ENCODE assay signal across 27 cellular contexts in genomic region chr10:18542832-18543231, GRCh38.
A peak's percentile ranks its signal among the peaks of the same experiment; 100 is the strongest.
DNase-seq lines count a peak whose midpoint lies in the region; TF ChIP-seq lines count a peak whose summit lies in the region.
"Had no signal": no experiment of that assay in that cellular context is flagged by ENCODE, and none has a peak within 500 bp of the region (broad histone marks: within the 10 kb centered on the region; RNA-seq: fewer than 3 reads in every experiment).

No MANE protein-coding gene starts in this region.

- H3K27me3 Mint-ChIP-seq in HFFc6 (ENCODE audit: insufficient read depth): no peaks in the 10 kb centered on the region; the same call in 1 of the 2 replicates
- H3K27me3 Mint-ChIP-seq: activated CD4-positive, alpha-beta T cell treated with anti-CD3 and anti-CD28 coated beads for 36 hours; brain; dendritic cell treated with granulocyte-macrophage colony-stimulating factor and Interleukin-4, amounts not matched to agents 40 ng/mL and 50 ng/mL, for 4 days; IgD-negative memory B cell; natural killer cell treated with Interleukin-12 subunit alpha and Interleukin-12 subunit beta and Interleukin-15 and Interleukin-18, amount 100 ng/mL, for 72 hours had no signal

- H3K4me1 Mint-ChIP-seq in HFFc6 (ENCODE audit: low read depth): peaks cover 7% of the 10 kb centered on the region
- H3K4me1 Mint-ChIP-seq: activated CD4-positive, alpha-beta T cell treated with anti-CD3 and anti-CD28 coated beads for 36 hours; IgD-negative memory B cell had no signal

- H3K27ac ChIP-seq in tibial artery: no peak overlapping the region
- H3K27ac ChIP-seq: pancreas, RWPE1, skin epidermis had no signal

- no peaks in the 10 kb centered on the region for H3K4me1 ChIP-seq in tibial artery
- H3K4me1 ChIP-seq: pancreas had no signal

- no peaks in the 10 kb centered on the region for H3K9me3 Mint-ChIP-seq in HFFc6
- H3K9me3 Mint-ChIP-seq: activated T-cell treated with anti-CD3 and anti-CD28 coated beads, Interleukin-2, amount 50 U/mL, for 72 hours; brain; dendritic cell treated with granulocyte-macrophage colony-stimulating factor and Interleukin-4, amounts not matched to agents 40 ng/mL and 50 ng/mL, for 4 days; IgD-negative memory B cell; natural killer cell treated with Interleukin-12 subunit alpha and Interleukin-12 subunit beta and Interleukin-15 and Interleukin-18, amount 100 ng/mL, for 72 hours had no signal

- DNase-seq in AG08396 (ENCODE audit: low spot score) (peak; percentile 4), HFFc6 (peak; percentile 14), choroid plexus epithelial cell (ENCODE audit: low read depth) (peak; percentile 62), kidney glomerular epithelial cell (lab: John Stamatoyannopoulos, UW) (peak; percentile 48), tibial artery (no peak), NCI-H345 (lab: John Stamatoyannopoulos, UW) (no peak), T-helper 2 cell (no peak)
- DNase-seq: activated CD4-positive, alpha-beta T cell treated with anti-CD3 and anti-CD28 coated beads for 36 hours; activated naive CD4-positive, alpha-beta T cell treated with anti-CD3 and anti-CD28 coated beads, Interleukin-2, amount 50 U/mL, for 16 hours; activated T-cell treated with anti-CD3 and anti-CD28 coated beads, Interleukin-2, amount 50 U/mL, for 72 hours; AML-193; DMS79; foreskin melanocyte; midbrain; NCI-H146; NCI-H2171; NCI-H526 treated with DMSO at 0.1 percent for 48 hours; pancreas; stimulated activated CD4-positive, alpha-beta T cell treated with anti-CD3 and anti-CD28 coated beads, Interleukin-2, amount 100 ng/mL, for 24 hours; stimulated activated naive CD4-positive, alpha-beta T cell; SW 1271 had no signal

- H3K27me3 ChIP-seq in tibial artery: no peaks in the 10 kb centered on the region
- H3K27me3 ChIP-seq: pancreas had no signal

- peaks cover 23 to 49% (median 40%) of the 10 kb centered on the region in 3 donors for H3K36me3 ChIP-seq in tibial artery

- intact Hi-C loops in tibial artery (cut with DNase I; ENCODE audit: low total_unique reads): no loop called here

- no peaks in the 10 kb centered on the region for H3K9me3 ChIP-seq in tibial artery
- H3K9me3 ChIP-seq: pancreas had no signal

- H3K4me3 ChIP-seq in choroid plexus epithelial cell (ENCODE audit: low read depth, low read length) (no peak overlapping the region), tibial artery (no peak overlapping the region)
- H3K4me3 ChIP-seq: pancreas, skin epidermis had no signal

- no peak for TF ChIP-seq CTCF in HFFc6 (IDR thresholded peaks at IDR 0.05)
- TF ChIP-seq CTCF in choroid plexus epithelial cell (conservative IDR thresholded peaks at IDR 0.05; ENCODE audit: low read depth, low read length): no peak
- TF ChIP-seq CTCF in tibial artery (IDR thresholded peaks at IDR 0.05): no peak

- 0 out of 2 replicates have a peak, but pooled peaks cover 7% of the 10 kb centered on the region for H3K36me3 Mint-ChIP-seq in HFFc6 (ENCODE audit: low read depth)

- H3K4me3 Mint-ChIP-seq in HFFc6: no peak overlapping the region
- H3K4me3 Mint-ChIP-seq: activated CD4-positive, alpha-beta T cell treated with anti-CD3 and anti-CD28 coated beads for 36 hours; activated T-cell treated with anti-CD3 and anti-CD28 coated beads, Interleukin-2, amount 50 U/mL, for 72 hours; brain; dendritic cell treated with granulocyte-macrophage colony-stimulating factor and Interleukin-4, amounts not matched to agents 40 ng/mL and 50 ng/mL, for 4 days; IgD-negative memory B cell; natural killer cell treated with Interleukin-12 subunit alpha and Interleukin-12 subunit beta and Interleukin-15 and Interleukin-18, amount 100 ng/mL, for 72 hours had no signal

- no peak overlapping the region for H3K27ac Mint-ChIP-seq in HFFc6
- H3K27ac Mint-ChIP-seq: activated CD4-positive, alpha-beta T cell treated with anti-CD3 and anti-CD28 coated beads for 36 hours; activated T-cell treated with anti-CD3 and anti-CD28 coated beads, Interleukin-2, amount 50 U/mL, for 72 hours; brain; dendritic cell treated with granulocyte-macrophage colony-stimulating factor and Interleukin-4, amounts not matched to agents 40 ng/mL and 50 ng/mL, for 4 days; natural killer cell treated with Interleukin-12 subunit alpha and Interleukin-12 subunit beta and Interleukin-15 and Interleukin-18, amount 100 ng/mL, for 72 hours had no signal

Comparison
In these comparisons a context has a peak if more than half of its experiments do, and no peak if none do; other contexts are left out.
1. DNase-seq: peak in AG08396 (single experiment), HFFc6 (single experiment), choroid plexus epithelial cell (single experiment) and kidney glomerular epithelial cell (single experiment); none in tibial artery (0 of 2), NCI-H345 (single experiment) and T-helper 2 cell (0 of 5).